Comparison of ENCODE assay signal across 24 cellular contexts in the genomic region with DNA sequence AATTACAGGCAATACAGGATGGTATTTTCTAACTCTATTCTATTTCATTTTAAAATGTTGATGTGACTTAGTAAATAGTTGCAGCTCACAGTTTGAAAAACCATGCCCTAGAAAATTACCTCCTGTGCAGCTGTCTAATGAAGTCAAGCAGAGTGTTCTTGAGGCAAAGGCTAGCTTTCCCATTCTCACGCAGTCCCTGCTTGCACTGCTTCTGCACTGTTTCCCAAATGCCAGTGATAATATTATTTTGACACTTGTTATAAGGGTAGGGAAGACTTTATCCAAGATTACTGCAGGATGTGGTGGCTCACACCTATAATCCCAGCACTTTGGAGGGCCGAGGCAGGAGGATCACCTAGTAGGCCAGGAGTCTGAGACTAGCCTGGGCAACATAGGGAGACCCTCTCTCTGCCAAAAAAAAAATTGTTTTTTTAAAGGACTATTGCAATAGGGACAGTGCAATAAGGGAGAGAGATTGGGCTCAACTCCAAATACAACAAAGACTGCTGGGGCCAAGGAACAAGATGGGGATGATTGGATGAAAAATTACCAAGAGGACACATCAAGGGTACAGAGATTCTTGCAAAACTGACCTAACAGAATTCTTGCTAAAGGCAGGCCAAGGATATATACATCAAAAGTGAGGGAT.
"Had no signal": no experiment of that assay in that cellular context is flagged by ENCODE, and none has a peak within 500 bp of the region (broad histone marks: within the 10 kb centered on the region; RNA-seq: fewer than 3 reads in every experiment).

No MANE protein-coding gene starts in this region.

- H3K9me3 Mint-ChIP-seq: activated T-cell treated with anti-CD3 and anti-CD28 coated beads, Interleukin-2, amount 50 U/mL, for 4 hours; activated T-helper 2 cell treated with anti-CD3 and anti-CD28 coated beads, Interferon-gamma antibody, Interleukin-2, Interleukin-4, amounts not matched to agents 10 μg/mL and 5 μg/mL and 100 μg/mL, durations not matched to agents 14 hours and 24 hours and 36 hours; natural killer cell; stimulated activated naive B cell treated with anti-CD40 and anti-IgM and Interleukin-4, amounts not matched to agents 10 μg/mL and 1 μg/mL and 100 μg/mL, for 72 hours; WTC11 had no signal

- H3K27ac Mint-ChIP-seq: activated CD4-positive, alpha-beta T cell treated with anti-CD3 and anti-CD28 coated beads for 36 hours; activated naive CD8-positive, alpha-beta T cell; activated T-helper 2 cell treated with anti-CD3 and anti-CD28 coated beads, Interferon-gamma antibody, Interleukin-2, Interleukin-4, amounts not matched to agents 10 μg/mL and 5 μg/mL and 100 μg/mL, durations not matched to agents 14 hours and 24 hours and 36 hours; natural killer cell; stimulated activated naive B cell treated with anti-CD40 and anti-IgM and Interleukin-4, amounts not matched to agents 10 μg/mL and 1 μg/mL and 100 μg/mL, for 72 hours; T-helper 1 cell treated with Interleukin-12 subunit alpha and Interleukin-12 subunit beta and Interleukin-4 antibody, amounts not matched to agents 30 μg/mL and 1 μg/mL, for 36 hours; WTC11 had no signal

- H3K4me1 ChIP-seq: prostate gland had no signal

- H3K27me3 Mint-ChIP-seq: activated naive CD8-positive, alpha-beta T cell had no signal

- ATAC-seq: activated CD4-positive, alpha-beta T cell treated with anti-CD3 and anti-CD28 coated beads for 36 hours; activated T-cell treated with anti-CD3 and anti-CD28 coated beads, Interleukin-2, amount 50 U/mL, for 4 hours; esophagus mucosa; natural killer cell; stimulated activated naive B cell treated with anti-CD40 and anti-IgM and Interleukin-4, amounts not matched to agents 10 μg/mL and 1 μg/mL and 100 μg/mL, for 72 hours; WTC11 had no signal

- H3K4me3 ChIP-seq: ovary, prostate gland, testis, upper lobe of left lung had no signal

- DNase-seq: activated CD4-positive, alpha-beta T cell treated with anti-CD3 and anti-CD28 coated beads for 36 hours; activated CD4-positive, alpha-beta T cell treated with anti-CD3 and anti-CD28 coated beads, Interleukin-2, amount 50 U/mL, for 4 hours; activated CD8-positive, alpha-beta memory T cell treated with anti-CD3 and anti-CD28 coated beads, Interleukin-2, amount 50 U/mL, for 48 hours; activated naive CD4-positive, alpha-beta T cell; activated T-cell treated with anti-CD3 and anti-CD28 coated beads, Interleukin-2, amount 50 U/mL, for 4 hours; effector memory CD4-positive, alpha-beta T cell; glutamatergic neuron; hippocampal formation; kidney glomerular epithelial cell; midbrain; natural killer cell; stimulated activated CD4-positive, alpha-beta T cell treated with anti-CD3 and anti-CD28 coated beads, Interleukin-2, amount 100 ng/mL, for 48 hours; stimulated activated CD8-positive, alpha-beta memory T cell treated with anti-CD3 and anti-CD28 coated beads, Interleukin-4, amount 100 ng/mL, for 48 hours; stimulated activated naive B cell treated with anti-CD40 and anti-IgM and Interleukin-4, amounts not matched to agents 10 μg/mL and 1 μg/mL and 100 μg/mL, for 72 hours; T1000; upper lobe of left lung had no signal

- H3K36me3 ChIP-seq: ovary, prostate gland, upper lobe of left lung had no signal

- H3K4me3 Mint-ChIP-seq: activated CD4-positive, alpha-beta T cell treated with anti-CD3 and anti-CD28 coated beads for 36 hours; activated naive CD8-positive, alpha-beta T cell; activated T-cell treated with anti-CD3 and anti-CD28 coated beads, Interleukin-2, amount 50 U/mL, for 4 hours; natural killer cell; stimulated activated naive B cell treated with anti-CD40 and anti-IgM and Interleukin-4, amounts not matched to agents 10 μg/mL and 1 μg/mL and 100 μg/mL, for 72 hours; T-helper 1 cell treated with Interleukin-12 subunit alpha and Interleukin-12 subunit beta and Interleukin-4 antibody, amounts not matched to agents 30 μg/mL and 1 μg/mL, for 36 hours; WTC11 had no signal

- H3K36me3 Mint-ChIP-seq: activated naive CD8-positive, alpha-beta T cell; natural killer cell; stimulated activated naive B cell treated with anti-CD40 and anti-IgM and Interleukin-4, amounts not matched to agents 10 μg/mL and 1 μg/mL and 100 μg/mL, for 72 hours; WTC11 had no signal

- H3K27me3 ChIP-seq: ovary, testis, upper lobe of left lung had no signal

- H3K27ac ChIP-seq: prostate gland, testis, upper lobe of left lung had no signal

- H3K9me3 ChIP-seq: ovary, prostate gland, testis, upper lobe of left lung had no signal

- H3K4me1 Mint-ChIP-seq: activated CD4-positive, alpha-beta T cell treated with anti-CD3 and anti-CD28 coated beads for 36 hours; natural killer cell had no signal
